Comparison of ENCODE assay signal across 8 cellular contexts in genomic region chr17:79838541-79839274, GRCh38. TPM values are rescaled to one million over a fixed set of nuclear protein-coding genes. Genes with fewer than 3 reads are reported as not detected.
A peak's percentile ranks its signal among the peaks of the same experiment; 100 is the strongest.
DNase-seq lines count a peak whose midpoint lies in the region; ATAC-seq, FAIRE-seq and TF ChIP-seq lines count a peak whose summit lies in the region.

No MANE protein-coding gene starts in this region.

- H3K27ac Mint-ChIP-seq in natural killer cell treated with Interleukin-12 subunit alpha and Interleukin-12 subunit beta and Interleukin-15 and Interleukin-18, amount 100 ng/mL, for 72 hours = peak overlapping the region; percentile 79 to 90

- peaks cover 15 to 34% of the 10 kb centered on the region in 2 donors for H3K4me1 Mint-ChIP-seq in natural killer cell treated with Interleukin-12 subunit alpha and Interleukin-12 subunit beta and Interleukin-15 and Interleukin-18, amount 100 ng/mL, for 72 hours (ENCODE audit: low read depth in 2 of 2)

- peaks cover 17% of the 10 kb centered on the region for H3K36me3 ChIP-seq in NT2/D1 (ENCODE audit: insufficient read depth, insufficient read length, low read length)
- H3K36me3 ChIP-seq in urinary bladder (ENCODE audit: insufficient read depth) = no peaks in the 10 kb centered on the region

- peaks cover 8% of the 10 kb centered on the region; the same call in 1 of the 2 replicates for H3K9me3 ChIP-seq in NT2/D1 (ENCODE audit: insufficient read depth, low read length)

- peak overlapping the region; percentile 93 for H3K4me3 Mint-ChIP-seq in natural killer cell treated with Interleukin-12 subunit alpha and Interleukin-12 subunit beta and Interleukin-15 and Interleukin-18, amount 100 ng/mL, for 72 hours

- peaks cover 5 to 7% of the 10 kb centered on the region in 2 donors for H3K27me3 Mint-ChIP-seq in natural killer cell treated with Interleukin-12 subunit alpha and Interleukin-12 subunit beta and Interleukin-15 and Interleukin-18, amount 100 ng/mL, for 72 hours

- FAIRE-seq in GM18507 (lab: Jason Lieb, UNC) = peak; percentile 26

- H3K27ac ChIP-seq in urinary bladder (ENCODE audit: low read depth) = peak overlapping the region; percentile 89

- H3K9ac ChIP-seq in NT2/D1 (ENCODE audit: insufficient read length, low read depth) = peak overlapping the region; percentile 80

- peaks cover 46% of the 10 kb centered on the region for H3K27me3 ChIP-seq in NT2/D1 (ENCODE audit: insufficient read depth, insufficient read length)

- H3K4me3 ChIP-seq in NT2/D1 (ENCODE audit: insufficient read length, low read depth) (peak overlapping the region; percentile 78), fibroblast of mammary gland (ENCODE audit: control insufficient read depth, low read depth, low read length) (peak overlapping the region; percentile 90), urinary bladder (ENCODE audit: low read depth, low read length) (peak overlapping the region; percentile 77)

- peaks cover 6% of the 10 kb centered on the region for H3K36me3 Mint-ChIP-seq in natural killer cell treated with Interleukin-12 subunit alpha and Interleukin-12 subunit beta and Interleukin-15 and Interleukin-18, amount 100 ng/mL, for 72 hours

- H3K4me1 ChIP-seq in NT2/D1 (ENCODE audit: insufficient read depth, insufficient read length) (peaks cover 27% of the 10 kb centered on the region), urinary bladder (ENCODE audit: insufficient read depth) (peaks cover 1% of the 10 kb centered on the region)

- DNase-seq in A172 (ENCODE audit: low spot score) (peak; percentile 44), GM18507 (ENCODE audit: extremely low spot score, insufficient read length, low read depth) (no peak), NT2/D1 (ENCODE audit: low read depth, low spot score) (no peak), activated T-helper 1 cell treated with Interleukin-2 at 50 U/mL for 16 hours (ENCODE audit: low read depth) (peak; percentile 34), fibroblast of mammary gland (ENCODE audit: low read depth) (peak; percentile 51)
- no peak for DNase-seq in natural killer cell treated with Interleukin-12 subunit alpha and Interleukin-12 subunit beta and Interleukin-15 and Interleukin-18, amount 100 ng/mL, for 72 hours (ENCODE audit: low spot score)

- TF ChIP-seq CTCF in fibroblast of mammary gland (conservative IDR thresholded peaks at IDR 0.05; ENCODE audit: control insufficient read depth, insufficient read depth, low read depth, low read length) = no peak

- WGBS in urinary bladder = under 1% methylated on average over 67 of the region's 67 CpGs

- H3K9me3 Mint-ChIP-seq in natural killer cell treated with Interleukin-12 subunit alpha and Interleukin-12 subunit beta and Interleukin-15 and Interleukin-18, amount 100 ng/mL, for 72 hours = no peaks in the 10 kb centered on the region

- ATAC-seq in HG03108 (IDR thresholded peaks at IDR 0.05; ENCODE audit: unreplicated experiment) = peak; percentile 0
- ATAC-seq in natural killer cell treated with Interleukin-12 subunit alpha and Interleukin-12 subunit beta and Interleukin-15 and Interleukin-18, amount 100 ng/mL, for 72 hours = peak; percentile 26 to 37

RNA-seq across cellular contexts. Expression of gene CBX4, which starts 0.5 kb away (rescaled TPM):
- total RNA-seq in A172 (2014; rRNA removed; shearing (Covaris generic)) = 17.2 and 20.5 TPM in 2 replicates
- 10 to 100 TPM; 26.2 to 58.3 TPM for total RNA-seq in natural killer cell treated with Interleukin-12 subunit alpha and Interleukin-12 subunit beta and Interleukin-15 and Interleukin-18, amount 100 ng/mL, for 72 hours
- total RNA-seq in urinary bladder = 8.2 TPM
- 14.7 TPM for polyA plus RNA-seq in urinary bladder

RNA-seq across cellular contexts. Expression of gene CBX8, which starts 41.8 kb away (rescaled TPM):
- 7.9 and 8.8 TPM in 2 replicates for total RNA-seq in A172 (2014; rRNA removed; shearing (Covaris generic))
- total RNA-seq in natural killer cell treated with Interleukin-12 subunit alpha and Interleukin-12 subunit beta and Interleukin-15 and Interleukin-18, amount 100 ng/mL, for 72 hours = 10 to 100 TPM in 1 of 2 donors, 1 to 10 TPM in 1; 9.8 to 46.4 TPM
- total RNA-seq in urinary bladder = 4.4 TPM
- 3.6 TPM for polyA plus RNA-seq in urinary bladder

Comparison
In these comparisons a context has a peak if more than half of its experiments do, and no peak if none do; other contexts are left out.
1. DNase-seq: peak in A172 (single experiment), activated T-helper 1 cell treated with Interleukin-2 at 50 U/mL for 16 hours (single experiment) and fibroblast of mammary gland (single experiment); none in GM18507 (single experiment), NT2/D1 (single experiment) and natural killer cell treated with Interleukin-12 subunit alpha and Interleukin-12 subunit beta and Interleukin-15 and Interleukin-18, amount 100 ng/mL, for 72 hours (single experiment).
2. Peak in every context shown above with its lines, with median percentiles within 50 percentile points of each other: H3K4me3 ChIP-seq.